10 cellular contexts compared by ENCODE assay signal in genomic region chr6:50970908-50971307, GRCh38.
"Had no signal": no experiment of that assay in that cellular context is flagged by ENCODE, and none has a peak within 500 bp of the region (broad histone marks: within the 10 kb centered on the region; RNA-seq: fewer than 3 reads in every experiment).

No MANE protein-coding gene starts in this region.

- H3K36me3 ChIP-seq: HAP-1 had no signal

- H3K4me3 ChIP-seq: GM23248, GM23338, HAP-1 had no signal

- H3K4me1 ChIP-seq: HAP-1 had no signal

- DNase-seq: GM23248, GOT3, H7, H9, HCEC 1CT, HFFc6 had no signal

- H3K9me3 ChIP-seq: HAP-1 had no signal

- H3K9ac ChIP-seq: GM23248 had no signal

- H3K27ac ChIP-seq: GM23248 had no signal

- FAIRE-seq: H1, H54 had no signal
